In genomic region chr6:87407531-87407895, GRCh38 we compare ENCODE assay signal across 7 cellular contexts. TPM values are rescaled to one million over a fixed set of nuclear protein-coding genes. Genes with fewer than 3 reads are reported as not detected.
DNase-seq lines count a peak whose midpoint lies in the region; ATAC-seq and TF ChIP-seq lines count a peak whose summit lies in the region.

No MANE protein-coding gene starts in this region.

- no peaks in the 10 kb centered on the region for H3K27me3 ChIP-seq in MG63
- peaks cover 4% of the 10 kb centered on the region for H3K27me3 ChIP-seq in gastroesophageal sphincter

- peak overlapping the region; percentile 11 to 85 (median 82) for H3K27ac ChIP-seq in gastroesophageal sphincter

- intact Hi-C loops in activated B cell treated with CpG ODN at 0.5 μM for 24 hours (cut with micrococcal nuclease), result loop anchor here (5.0 kb wide), 2 partner anchors 520 to 770 kb away; no protein-coding TSS in a partner anchor

- H3K27me3 Mint-ChIP-seq in activated B cell treated with CpG ODN at 0.5 μM for 24 hours (peaks cover 8% of the 10 kb centered on the region), osteocyte (ENCODE audit: unreplicated experiment) (peaks cover 40% of the 10 kb centered on the region)

- peak overlapping the region; percentile 91 for H3K4me3 ChIP-seq in GM08714 (ENCODE audit: low read length)
- peak overlapping the region; percentile 93 for H3K4me3 ChIP-seq in MG63
- H3K4me3 ChIP-seq in gastroesophageal sphincter, result peak overlapping the region; percentile 54 to 75

- H3K4me1 Mint-ChIP-seq in activated B cell treated with CpG ODN at 0.5 μM for 24 hours (peaks cover 9% of the 10 kb centered on the region), osteocyte (ENCODE audit: unreplicated experiment) (no peaks in the 10 kb centered on the region)

- peak overlapping the region; percentile 87 for H3K4me3 Mint-ChIP-seq in activated B cell treated with CpG ODN at 0.5 μM for 24 hours
- H3K4me3 Mint-ChIP-seq in osteocyte (ENCODE audit: unreplicated experiment), result peak overlapping the region; percentile 86

- H3K27ac Mint-ChIP-seq in activated B cell treated with CpG ODN at 0.5 μM for 24 hours (peak overlapping the region; percentile 79), osteocyte (ENCODE audit: unreplicated experiment) (peak overlapping the region; percentile 56)

- CTCF ChIA-PET in activated B cell treated with CpG ODN at 0.5 μM for 24 hours (lab: Charles Lee), result interaction anchor here (1.1 kb wide), 1 partner anchor 14 kb away, joined by 10 read pairs; no protein-coding TSS in a partner anchor

- no peak for TF ChIP-seq POLR2A in gastroesophageal sphincter (IDR thresholded peaks at IDR 0.05)

- POLR2A ChIA-PET in activated B cell treated with CpG ODN at 0.5 μM for 24 hours (lab: Charles Lee), result interaction anchor here (1.0 to 1.9 kb wide), 3 partner anchors 65 to 294 kb away, joined by 6 to 8 read pairs (median 7); partner anchors contain the start of genes AKIRIN2, ORC3, RARS2 and SLC35A1

- WGBS in gastroesophageal sphincter (ENCODE audit: low coverage in 1 of 2), 2 donors, result 1 to 2% methylated on average over 10 of the region's 10 CpGs

- H3K4me1 ChIP-seq in gastroesophageal sphincter, result peaks cover 0 to 10% (median 0%) of the 10 kb centered on the region in 3 donors

- no peaks in the 10 kb centered on the region for H3K9me3 ChIP-seq in MG63
- H3K9me3 ChIP-seq in gastroesophageal sphincter, result no peaks in the 10 kb centered on the region

- peak; percentile 9 for ATAC-seq in GM21737 (IDR thresholded peaks at IDR 0.05; ENCODE audit: unreplicated experiment)
- peak; percentile 14 for ATAC-seq in activated B cell treated with CpG ODN at 0.5 μM for 24 hours (ENCODE audit: low read depth)
- ATAC-seq in gastroesophageal sphincter, result peak; percentile 56

- H3K36me3 ChIP-seq in MG63 (no peaks in the 10 kb centered on the region), gastroesophageal sphincter (no peaks in the 10 kb centered on the region)

- H3K36me3 Mint-ChIP-seq in activated B cell treated with CpG ODN at 0.5 μM for 24 hours (ENCODE audit: low read depth) (no peaks in the 10 kb centered on the region), osteocyte (ENCODE audit: unreplicated experiment) (no peaks in the 10 kb centered on the region)

- peak; percentile 42 for DNase-seq in MG63
- no peak for DNase-seq in activated B cell treated with CpG ODN at 0.5 μM for 24 hours
- DNase-seq in osteocyte (ENCODE audit: extremely low spot score, unreplicated experiment), result no peak
- no peak for DNase-seq in stimulated activated CD4-positive, alpha-beta T cell treated with anti-CD3 and anti-CD28 coated beads, Interleukin-1b, Interleukin-23, amount 100 ng/mL, for 48 hours

- no peaks in the 10 kb centered on the region for H3K9me3 Mint-ChIP-seq in activated B cell treated with CpG ODN at 0.5 μM for 24 hours
- no peaks in the 10 kb centered on the region for H3K9me3 Mint-ChIP-seq in osteocyte (ENCODE audit: unreplicated experiment)

- TF ChIP-seq EP300 in gastroesophageal sphincter (IDR thresholded peaks at IDR 0.05), result no peak

- TF ChIP-seq CTCF in activated B cell treated with CpG ODN at 0.5 μM for 24 hours (IDR thresholded peaks at IDR 0.05), result no peak
- TF ChIP-seq CTCF in gastroesophageal sphincter (IDR thresholded peaks at IDR 0.05), result no peak
- TF ChIP-seq CTCF in osteocyte (IDR thresholded peaks at IDR 0.05), result no peak

RNA-seq across cellular contexts. Expression of gene CFAP206, which starts 0.3 kb away (rescaled TPM):
- total RNA-seq in MG63 (2014; rRNA removed; shearing (Covaris generic); ENCODE audit: low replicate concordance), result not detected in 2 replicates
- total RNA-seq in activated B cell treated with CpG ODN at 0.5 μM for 24 hours (0.09 TPM in 1 of 2 replicates, not detected in the other), gastroesophageal sphincter (under 1 TPM in 2 of 4 donors, not detected in 2; 0.23 to 0.47 TPM), osteocyte (0.30 and 0.44 TPM in 2 replicates)
